8 cellular contexts compared by ENCODE assay signal in genomic region chr1:84143796-84144565, GRCh38. TPM values are rescaled to one million over a fixed set of nuclear protein-coding genes. Genes with fewer than 3 reads are reported as not detected.
DNase-seq lines count a peak whose midpoint lies in the region; ATAC-seq and TF ChIP-seq lines count a peak whose summit lies in the region.

PRKACB (plus strand) TSS chr1:84144271; CDS start chr1:84144362, 91 bp downstream.

- peak; percentile 95 for ATAC-seq in GM18511 (IDR thresholded peaks at IDR 0.05; ENCODE audit: unreplicated experiment)
- ATAC-seq in body of pancreas = peak; percentile 72

- H3K27me3 ChIP-seq in body of pancreas = no peaks in the 10 kb centered on the region

- peak within 1 kb of the TSS; percentile 37 to 72 (median 62) for H3K27ac ChIP-seq in body of pancreas
- H3K27ac ChIP-seq in temporal lobe (ENCODE audit: low read depth, low read length) = peak within 1 kb of the TSS; percentile 53

- no peaks in the 10 kb centered on the region for H3K9me3 ChIP-seq in body of pancreas

- no peak for TF ChIP-seq CTCF in body of pancreas (IDR thresholded peaks at IDR 0.05)

- H3K4me3 ChIP-seq in body of pancreas = peak within 1 kb of the TSS in 1 of 2 donors; percentile 17

- H3K4me1 ChIP-seq in body of pancreas = peaks cover 34% of the 10 kb centered on the region

- H3K36me3 ChIP-seq in body of pancreas (replicated peaks in 1 of 2; ENCODE audit: insufficient read depth in 1 of 2, low read depth in 2 of 2) = no peaks in the 10 kb centered on the region

- peak in 2 of 3 donors; percentile 47 to 63 for TF ChIP-seq POLR2A in body of pancreas (IDR thresholded peaks at IDR 0.05)

- DNase-seq in HCEC 1CT (peak; percentile 64), NAMALWA (ENCODE audit: low spot score) (peak; percentile 88), body of pancreas (no peak), kidney glomerular epithelial cell (lab: John Stamatoyannopoulos, UW) (peak; percentile 36), OCI-M2 (lab: John Stamatoyannopoulos, UW; ENCODE audit: unreplicated experiment) (no peak), NCI-H526 (lab: John Stamatoyannopoulos, UW) (no peak)

- 20 to 36% methylated on average over 2 of the region's 2 CpGs for WGBS in body of pancreas, 2 donors

- intact Hi-C loops in body of pancreas (cut with DNase I) = no loop called here

RNA-seq across cellular contexts. Expression of gene PRKACB, which starts in this region (rescaled TPM):
- 10 to 100 TPM in 1 of 2 donors, 1 to 10 TPM in 1; 9.6 to 18.2 TPM for total RNA-seq in body of pancreas
- 643 TPM for total RNA-seq in temporal lobe

Comparison
In these comparisons a context has a peak if more than half of its experiments do, and no peak if none do; other contexts are left out.
1. RNA of gene PRKACB (total RNA-seq): 643 TPM in temporal lobe (single experiment); 9.6 to 18.2 TPM in body of pancreas; every median in the first group is over 10 times any median in the second.
2. DNase-seq: peak in HCEC 1CT (single experiment), NAMALWA (single experiment) and kidney glomerular epithelial cell (single experiment); none in body of pancreas (0 of 4), OCI-M2 (single experiment) and NCI-H526 (0 of 2).